22 cellular contexts compared by ENCODE assay signal in genomic region chr7:35359423-35359822, GRCh38.
"Had no signal": no experiment of that assay in that cellular context is flagged by ENCODE, and none has a peak within 500 bp of the region (broad histone marks: within the 10 kb centered on the region; RNA-seq: fewer than 3 reads in every experiment).

No MANE protein-coding gene starts in this region.

- H3K27ac ChIP-seq: SJSA1 had no signal

- FAIRE-seq: astrocyte had no signal

- H3K9me3 ChIP-seq: SJSA1 had no signal

- H3K4me3 ChIP-seq: SJSA1 had no signal

- H3K27me3 ChIP-seq: SJSA1 had no signal

- DNase-seq: activated B cell treated with CpG ODN at 0.5 μM for 24 hours; activated CD4-positive, alpha-beta memory T cell treated with anti-CD3 and anti-CD28 coated beads for 36 hours; activated CD4-positive, alpha-beta T cell treated with anti-CD3 and anti-CD28 coated beads for 1 hour; activated CD4-positive, alpha-beta T cell treated with anti-CD3 and anti-CD28 coated beads, Interleukin-2, amount 10 ng/mL, durations not matched to agents 24 days and 14 days; activated CD8-positive, alpha-beta memory T cell treated with anti-CD3 and anti-CD28 coated beads for 24 hours; activated effector memory CD4-positive, alpha-beta T cell treated with anti-CD3 and anti-CD28 coated beads, Interleukin-2, amount 50 U/mL, for 16 hours; activated naive CD4-positive, alpha-beta T cell treated with anti-CD3 and anti-CD28 coated beads for 36 hours; activated T-cell treated with anti-CD3 and anti-CD28 coated beads, Interleukin-2, amount 50 U/mL, for 4 hours; amygdala; Kasumi-1; KBM-7; NCI-H1694 treated with DMSO at 0.1 percent for 48 hours; NCI-H345; NCI-H510A; NCI-H526 treated with DMSO at 0.1 percent for 48 hours; PC-3; SHP77; T-helper 17 cell; T-helper 9 cell had no signal

- ATAC-seq: activated T-cell treated with anti-CD3 and anti-CD28 coated beads, Interleukin-2, amount 50 U/mL, for 4 hours; PC-3; SK-N-SH treated with all-trans-retinoic acid at 6 μM for 48 hours; T-helper 17 cell had no signal

- H3K36me3 ChIP-seq: SJSA1 had no signal

- H3K4me1 ChIP-seq: SJSA1 had no signal
